In the genomic region with DNA sequence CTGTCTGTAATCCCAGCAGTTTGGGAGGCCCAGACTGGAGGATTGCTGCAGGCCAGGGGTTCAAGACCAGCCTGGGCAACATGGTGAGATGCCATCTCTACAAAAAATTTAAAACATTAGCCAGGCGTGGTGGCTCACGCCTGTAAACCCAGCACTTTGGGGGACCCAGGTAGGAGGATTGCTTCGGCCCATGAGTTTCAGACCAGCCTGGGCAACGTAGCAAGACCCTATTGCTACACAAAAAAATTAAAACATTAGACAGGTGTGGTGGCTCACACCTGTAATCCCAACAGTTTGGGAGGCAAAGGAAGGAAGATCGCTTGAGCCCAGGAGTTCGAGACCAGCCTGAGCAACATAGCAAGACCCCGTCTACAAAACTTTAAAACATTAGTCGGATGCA, we compare ENCODE assay signal across 8 cellular contexts. TPM values are rescaled to one million over a fixed set of nuclear protein-coding genes. Genes with fewer than 3 reads are reported as not detected.
DNase-seq lines count a peak whose midpoint lies in the region; ATAC-seq and TF ChIP-seq lines count a peak whose summit lies in the region.

No MANE protein-coding gene starts in this region.

- intact Hi-C loops in CD8-positive, alpha-beta T cell (cut with DNase I, micrococcal nuclease), result no loop called here
- intact Hi-C loops in Panc1 (cut with micrococcal nuclease; ENCODE audit: unreplicated experiment), result no loop called here
- intact Hi-C loops in ovary (cut with DNase I), result no loop called here

- no TSS peak for BruUV-seq in Panc1 (replicated peaks; lab: Mats Ljungman, UMichigan)

- H3K36me3 Mint-ChIP-seq in CD8-positive, alpha-beta T cell, result peaks cover 17% of the 10 kb centered on the region

- no peak for ATAC-seq in CD8-positive, alpha-beta T cell
- no peak for ATAC-seq in Panc1
- ATAC-seq in HG03196 (IDR thresholded peaks at IDR 0.05; ENCODE audit: unreplicated experiment), result no peak

- WGBS in esophagus, 2 donors, result 71 to 85% methylated on average over 8 of the region's 8 CpGs
- 66 to 81% (median 78%) methylated on average over 8 of the region's 8 CpGs for WGBS in ovary, 3 donors

- H3K27ac ChIP-seq in CD8-positive, alpha-beta T cell (ENCODE audit: low read depth, low read length), result no peak overlapping the region
- H3K27ac ChIP-seq in Panc1 (ENCODE audit: low read length), result peak overlapping the region; percentile 74
- H3K27ac ChIP-seq in esophagus (ENCODE audit: low read depth in 2 of 2, low read length in 1 of 2), result peak overlapping the region; percentile 56 to 72
- H3K27ac ChIP-seq in ovary, result peak overlapping the region; percentile 88 to 97

- H3K9me3 Mint-ChIP-seq in CD8-positive, alpha-beta T cell, result no peaks in the 10 kb centered on the region

- no peak for DNase-seq in CD8-positive, alpha-beta T cell
- DNase-seq in Panc1 (ENCODE audit: low read depth, low spot score) (no peak), ovary (no peak), hypothalamus (lab: John Stamatoyannopoulos, UW) (no peak), NCI-H524 (lab: John Stamatoyannopoulos, UW) (no peak)
- no peak for DNase-seq in stimulated activated naive CD4-positive, alpha-beta T cell (lab: John Stamatoyannopoulos, UW)

- H3K36me3 ChIP-seq in CD8-positive, alpha-beta T cell (ENCODE audit: insufficient read depth, low read length), result no peaks in the 10 kb centered on the region
- H3K36me3 ChIP-seq in Panc1 (ENCODE audit: control insufficient read depth, insufficient read depth, low read length) (no peaks in the 10 kb centered on the region), esophagus (ENCODE audit: control insufficient read depth in 2 of 2, insufficient read depth in 2 of 2, low read length in 1 of 2) (peaks cover 0 to 3% of the 10 kb centered on the region in 2 donors), ovary (no peaks in the 10 kb centered on the region)

- peaks cover 12% of the 10 kb centered on the region for H3K4me1 ChIP-seq in CD8-positive, alpha-beta T cell (ENCODE audit: insufficient read depth, low read length)
- H3K4me1 ChIP-seq in Panc1 (ENCODE audit: control insufficient read depth, insufficient read depth, low read length) (peaks cover 4% of the 10 kb centered on the region; the same call in 1 of the 2 replicates), esophagus (ENCODE audit: control insufficient read depth in 2 of 2, insufficient read depth in 2 of 2, low read length in 1 of 2) (no peaks in the 10 kb centered on the region), ovary (ENCODE audit: insufficient read depth) (peaks cover 5% of the 10 kb centered on the region)

- POLR2A ChIA-PET in CD8-positive, alpha-beta T cell (lab: Charles Lee), result no interaction called here
- POLR2A ChIA-PET in Panc1 (lab: Charles Lee), result no interaction called here

- no peak for TF ChIP-seq EP300 in ovary (IDR thresholded peaks at IDR 0.05)

- in situ Hi-C loops in Panc1 (cut with HindIII; ENCODE audit: low pct_unique_long_range_greater_than_20kb, low sequenced_read_pairs), result no loop called here

- TF ChIP-seq CTCF in CD8-positive, alpha-beta T cell (IDR thresholded peaks at IDR 0.05), result no peak
- TF ChIP-seq CTCF in Panc1 (IDR thresholded peaks at IDR 0.05) (no peak), ovary (IDR thresholded peaks at IDR 0.05) (no peak)

- H3K4me3 Mint-ChIP-seq in CD8-positive, alpha-beta T cell, result peak overlapping the region; percentile 88

- CTCF ChIA-PET in CD8-positive, alpha-beta T cell (lab: Charles Lee), result no interaction called here
- CTCF ChIA-PET in Panc1 (lab: Charles Lee), result no interaction called here

- peak overlapping the region; percentile 93 for H3K27ac Mint-ChIP-seq in CD8-positive, alpha-beta T cell

- no peaks in the 10 kb centered on the region for H3K9me3 ChIP-seq in CD8-positive, alpha-beta T cell (ENCODE audit: low read length)
- H3K9me3 ChIP-seq in Panc1 (ENCODE audit: control insufficient read depth, insufficient read depth, low read depth, low read length) (no peaks in the 10 kb centered on the region), esophagus (ENCODE audit: control insufficient read depth in 2 of 2, insufficient read depth in 1 of 2, low read depth in 1 of 2, low read length in 1 of 2) (no peaks in the 10 kb centered on the region), ovary (no peaks in the 10 kb centered on the region)

- no peaks in the 10 kb centered on the region for H3K27me3 ChIP-seq in CD8-positive, alpha-beta T cell (ENCODE audit: insufficient read depth, low read length)
- H3K27me3 ChIP-seq in Panc1 (ENCODE audit: control insufficient read depth, insufficient read depth, low read length) (no peaks in the 10 kb centered on the region), esophagus (ENCODE audit: control insufficient read depth in 1 of 2, insufficient read depth in 2 of 2, low read length in 2 of 2) (no peaks in the 10 kb centered on the region), ovary (no peaks in the 10 kb centered on the region)

- H3K4me3 ChIP-seq in CD8-positive, alpha-beta T cell (ENCODE audit: low read depth, low read length), result no peak overlapping the region
- H3K4me3 ChIP-seq in Panc1 (ENCODE audit: low read depth in 2 of 2, low read length in 2 of 2) (peak overlapping the region; percentile 56 to 61), esophagus (ENCODE audit: low read depth in 1 of 2, low read length in 2 of 2) (peak overlapping the region in 1 of 2 donors; percentile 64), ovary (peak overlapping the region; percentile 72)

- no peak for TF ChIP-seq POLR2A in ovary (IDR thresholded peaks at IDR 0.05)

- H3K4me1 Mint-ChIP-seq in CD8-positive, alpha-beta T cell (ENCODE audit: low read depth), result peaks cover 35% of the 10 kb centered on the region

- no peaks in the 10 kb centered on the region for H3K27me3 Mint-ChIP-seq in CD8-positive, alpha-beta T cell (ENCODE audit: low read depth)

RNA-seq across cellular contexts. Expression of gene DHRSX, which starts 1.3 kb away (rescaled TPM):
- 10 to 100 TPM in 1 of 2 experiments, 1 to 10 TPM in 1; 9.9 to 10.8 TPM for total RNA-seq in CD8-positive, alpha-beta T cell
- total RNA-seq in Panc1 (2021; ENCODE audit: unreplicated experiment) (20.1 TPM), ovary (10 to 100 TPM; 12.2 to 25.9 (median 20.4) TPM)
- 21.8 TPM for polyA plus RNA-seq in Panc1 (2012; ENCODE audit: insufficient read length)
- polyA plus RNA-seq in esophagus (1 to 10 TPM; 2.5 to 5.9 TPM), ovary (10 to 100 TPM; 19.0 to 23.1 TPM)

RNA-seq across cellular contexts. Expression of gene ZBED1, which starts 1.3 kb away (rescaled TPM):
- total RNA-seq in CD8-positive, alpha-beta T cell, result 10 to 100 TPM; 13.4 to 14.8 TPM
- 23.9 TPM for total RNA-seq in Panc1 (2021; ENCODE audit: unreplicated experiment)
- 19.1 TPM for polyA plus RNA-seq in Panc1 (2012; ENCODE audit: insufficient read length)
- 1 to 10 TPM; 6.2 to 8.9 TPM for polyA plus RNA-seq in esophagus
- 10 to 100 TPM; 23.4 to 39.0 (median 25.9) TPM for total RNA-seq in ovary
- 10 to 100 TPM; 26.0 to 28.8 TPM for polyA plus RNA-seq in ovary
